9 cellular contexts compared by ENCODE assay signal in genomic region chr15:75177360-75178071, GRCh38. TPM values are rescaled to one million over a fixed set of nuclear protein-coding genes. Genes with fewer than 3 reads are reported as not detected.
A peak's percentile ranks its signal among the peaks of the same experiment; 100 is the strongest.
DNase-seq lines count a peak whose midpoint lies in the region; ATAC-seq and TF ChIP-seq lines count a peak whose summit lies in the region.
"Had no signal": no experiment of that assay in that cellular context is flagged by ENCODE, and none has a peak within 500 bp of the region (broad histone marks: within the 10 kb centered on the region; RNA-seq: fewer than 3 reads in every experiment).

No MANE protein-coding gene starts in this region.

- no peak overlapping the region for H3K27ac Mint-ChIP-seq in activated T-helper 1 cell treated with anti-CD3 and anti-CD28 coated beads, Interleukin-12 subunit alpha, Interleukin-12 subunit beta, Interleukin-2, Interleukin-4 antibody, amounts not matched to agents 30 ng/mL and 10 ng/mL and 1 ng/mL, durations not matched to agents 14 hours and 24 hours and 36 hours

- TF ChIP-seq POLR2A in tibial nerve (IDR thresholded peaks at IDR 0.05) = no peak

- no peak overlapping the region for H3K4me3 Mint-ChIP-seq in activated T-helper 1 cell treated with anti-CD3 and anti-CD28 coated beads, Interleukin-12 subunit alpha, Interleukin-12 subunit beta, Interleukin-2, Interleukin-4 antibody, amounts not matched to agents 30 ng/mL and 10 ng/mL and 1 ng/mL, durations not matched to agents 14 hours and 24 hours and 36 hours

- H3K4me3 ChIP-seq in MG63 = no peak overlapping the region
- H3K4me3 ChIP-seq in brain microvascular endothelial cell (ENCODE audit: low read depth, low read length) = no peak overlapping the region
- H3K4me3 ChIP-seq in mucosa of rectum (ENCODE audit: low read length in 2 of 2) = no peak overlapping the region
- no peak overlapping the region for H3K4me3 ChIP-seq in tibial nerve
- H3K4me3 ChIP-seq: SK-N-MC had no signal

- peak; percentile 1 for TF ChIP-seq CTCF in brain microvascular endothelial cell (IDR thresholded peaks at IDR 0.05; ENCODE audit: low read depth, low read length, missing control alignments)
- no peak for TF ChIP-seq CTCF in tibial nerve (IDR thresholded peaks at IDR 0.05)

- H3K9ac ChIP-seq in mucosa of rectum (ENCODE audit: low read depth in 1 of 2, low read length in 2 of 2) = peak overlapping the region in 1 of 2 donors; percentile 18

- H3K4me1 Mint-ChIP-seq in activated T-helper 1 cell treated with anti-CD3 and anti-CD28 coated beads, Interleukin-12 subunit alpha, Interleukin-12 subunit beta, Interleukin-2, Interleukin-4 antibody, amounts not matched to agents 30 ng/mL and 10 ng/mL and 1 ng/mL, durations not matched to agents 14 hours and 24 hours and 36 hours (ENCODE audit: low read depth) = peaks cover 42% of the 10 kb centered on the region

- in situ Hi-C loops in brain microvascular endothelial cell (cut with HindIII; ENCODE audit: low pct_ligation_motif_present, low sequenced_read_pairs) = no loop called here

- H3K27me3 ChIP-seq in MG63 (no peaks in the 10 kb centered on the region), brain microvascular endothelial cell (replicated peaks) (no peaks in the 10 kb centered on the region), mucosa of rectum (ENCODE audit: control insufficient read depth in 2 of 2, insufficient read depth in 2 of 2, low read length in 2 of 2) (no peaks in the 10 kb centered on the region), tibial nerve (no peaks in the 10 kb centered on the region)

- no peaks in the 10 kb centered on the region for H3K9me3 Mint-ChIP-seq in activated T-helper 1 cell treated with anti-CD3 and anti-CD28 coated beads, Interleukin-12 subunit alpha, Interleukin-12 subunit beta, Interleukin-2, Interleukin-4 antibody, amounts not matched to agents 30 ng/mL and 10 ng/mL and 1 ng/mL, durations not matched to agents 14 hours and 24 hours and 36 hours

- TF ChIP-seq EP300 in tibial nerve (IDR thresholded peaks at IDR 0.05) = no peak

- 49 to 64% methylated on average over 5 to 6 of the region's 6 CpGs for WGBS in tibial nerve, 2 donors

- peaks cover 43 to 46% of the 10 kb centered on the region in 2 donors for H3K4me1 ChIP-seq in mucosa of rectum (ENCODE audit: control insufficient read depth in 2 of 2, insufficient read depth in 2 of 2, low read length in 2 of 2)
- H3K4me1 ChIP-seq in tibial nerve = peaks cover 0 to 72% (median 51%) of the 10 kb centered on the region in 4 donors

- H3K9me3 ChIP-seq in MG63 = no peaks in the 10 kb centered on the region
- H3K9me3 ChIP-seq in mucosa of rectum (ENCODE audit: control insufficient read depth in 2 of 2, low read length in 2 of 2) = no peaks in the 10 kb centered on the region
- H3K9me3 ChIP-seq in tibial nerve = no peaks in the 10 kb centered on the region

- no peak overlapping the region for H3K27ac ChIP-seq in brain microvascular endothelial cell
- peak overlapping the region; percentile 3 to 48 for H3K27ac ChIP-seq in mucosa of rectum (ENCODE audit: low read depth in 2 of 2, low read length in 2 of 2)
- peak overlapping the region; percentile 71 to 94 (median 86) for H3K27ac ChIP-seq in tibial nerve
- H3K27ac ChIP-seq: SK-N-MC had no signal

- intact Hi-C loops in activated T-helper 1 cell treated with anti-CD3 and anti-CD28 coated beads, Interleukin-12 subunit alpha, Interleukin-12 subunit beta, Interleukin-2, Interleukin-4 antibody, amounts not matched to agents 30 ng/mL and 10 ng/mL and 1 ng/mL, durations not matched to agents 14 hours and 24 hours and 36 hours (cut with micrococcal nuclease) = loop anchor here (2.0 kb wide), 1 partner anchor 23 kb away; the partner anchor contains the start of gene C15orf39

- DNase-seq in MG63 (peak; percentile 54), brain microvascular endothelial cell (no peak), tibial nerve (ENCODE audit: low spot score in 2 of 2) (no peak), hypothalamus (lab: John Stamatoyannopoulos, UW) (no peak)
- no peak for DNase-seq in activated T-helper 1 cell treated with anti-CD3 and anti-CD28 coated beads, Interleukin-12 subunit alpha, Interleukin-12 subunit beta, Interleukin-2, Interleukin-4 antibody, amounts not matched to agents 30 ng/mL and 10 ng/mL and 1 ng/mL, durations not matched to agents 14 hours and 24 hours and 36 hours (ENCODE audit: low spot score)
- DNase-seq: NCI-H1436 treated with DMSO at 0.1 percent for 48 hours had no signal

- no peaks in the 10 kb centered on the region for H3K36me3 Mint-ChIP-seq in activated T-helper 1 cell treated with anti-CD3 and anti-CD28 coated beads, Interleukin-12 subunit alpha, Interleukin-12 subunit beta, Interleukin-2, Interleukin-4 antibody, amounts not matched to agents 30 ng/mL and 10 ng/mL and 1 ng/mL, durations not matched to agents 14 hours and 24 hours and 36 hours (ENCODE audit: low read depth)

- no peaks in the 10 kb centered on the region for H3K36me3 ChIP-seq in MG63
- H3K36me3 ChIP-seq in brain microvascular endothelial cell (replicated peaks) = no peaks in the 10 kb centered on the region
- no peaks in the 10 kb centered on the region for H3K36me3 ChIP-seq in mucosa of rectum (ENCODE audit: control insufficient read depth in 2 of 2, insufficient read depth in 2 of 2, low read length in 2 of 2)
- H3K36me3 ChIP-seq in tibial nerve = no peaks in the 10 kb centered on the region

- H3K27me3 Mint-ChIP-seq in activated T-helper 1 cell treated with anti-CD3 and anti-CD28 coated beads, Interleukin-12 subunit alpha, Interleukin-12 subunit beta, Interleukin-2, Interleukin-4 antibody, amounts not matched to agents 30 ng/mL and 10 ng/mL and 1 ng/mL, durations not matched to agents 14 hours and 24 hours and 36 hours (ENCODE audit: insufficient read depth) = peaks cover 36% of the 10 kb centered on the region

- ATAC-seq in HG03175 (IDR thresholded peaks at IDR 0.05; ENCODE audit: unreplicated experiment) = no peak

RNA-seq across cellular contexts. Expression of gene C15orf39, which starts 24.2 kb away (rescaled TPM):
- total RNA-seq in MG63 (2014; rRNA removed; shearing (Covaris generic); ENCODE audit: low replicate concordance) = 1.8 and 2.8 TPM in 2 replicates
- 10 to 100 TPM; 13.8 to 20.1 (median 17.2) TPM for total RNA-seq in tibial nerve
- 46.1 and 49.5 TPM in 2 replicates for total RNA-seq in activated T-helper 1 cell treated with anti-CD3 and anti-CD28 coated beads, Interleukin-12 subunit alpha, Interleukin-12 subunit beta, Interleukin-2, Interleukin-4 antibody, amounts not matched to agents 30 ng/mL and 10 ng/mL and 1 ng/mL, durations not matched to agents 14 hours and 24 hours and 36 hours
